ENCODE assay signal across 7 cellular contexts in genomic region chr11:134337051-134337450, GRCh38. TPM values are rescaled to one million over a fixed set of nuclear protein-coding genes. Genes with fewer than 3 reads are reported as not detected.
"Had no signal": no experiment of that assay in that cellular context is flagged by ENCODE, and none has a peak within 500 bp of the region (broad histone marks: within the 10 kb centered on the region; RNA-seq: fewer than 3 reads in every experiment).

No MANE protein-coding gene starts in this region.

- H3K4me3 ChIP-seq: GM23248, HAP-1 had no signal

- H3K36me3 ChIP-seq: HAP-1 had no signal

- H3K27ac ChIP-seq: GM23248, HL-60 had no signal

- DNase-seq: GM23248, GOT3, H7, HFFc6, KBM-7 had no signal

- H3K9me3 ChIP-seq: HAP-1 had no signal

RNA-seq across cellular contexts. Expression of gene GLB1L2, which starts 5.3 kb away (rescaled TPM):
- total RNA-seq: GM23248, HFFc6 had no signal
